Comparison of ENCODE assay signal across 1 cellular context in genomic region chr12:111777345-111778045, GRCh38.
A peak's percentile ranks its signal among the peaks of the same experiment; 100 is the strongest.
TF ChIP-seq lines count a peak whose summit lies in the region.

No MANE protein-coding gene starts in this region.

TF ChIP-seq in HepG2, 621 proteins besides CTCF, POLR2A, EP300 and RAD21 (continued from another document and continues in another):
- TF ChIP-seq DMTF1 (CRISPR knock-in tag; IDR thresholded peaks at IDR 0.05) (no peak), DDIT3 (CRISPR knock-in tag; IDR thresholded peaks at IDR 0.05) (no peak), ZNF382 (CRISPR knock-in tag; IDR thresholded peaks at IDR 0.05; ENCODE audit: borderline replicate concordance) (no peak), CREB3 (CRISPR knock-in tag; IDR thresholded peaks at IDR 0.05) (no peak), ARNT (IDR thresholded peaks at IDR 0.05) (no peak), NR2F2 (IDR thresholded peaks at IDR 0.05; ENCODE audit: borderline replicate concordance, low read depth) (no peak), KAT2B (IDR thresholded peaks at IDR 0.05; ENCODE audit: borderline replicate concordance, low read depth, low read length) (no peak), MXD3 (CRISPR knock-in tag; IDR thresholded peaks at IDR 0.05) (no peak), RARA (CRISPR knock-in tag; IDR thresholded peaks at IDR 0.05) (peak; percentile 98), ZNF543 (CRISPR knock-in tag; IDR thresholded peaks at IDR 0.05) (0 out of 2 replicates have a peak, but pooled peaks have one; percentile 44), ZNF383 (CRISPR knock-in tag; IDR thresholded peaks at IDR 0.05; ENCODE audit: borderline replicate concordance) (no peak), ZNF329 (CRISPR knock-in tag; IDR thresholded peaks at IDR 0.05; ENCODE audit: low read depth) (no peak), TAF1 (CRISPR knock-in tag; IDR thresholded peaks at IDR 0.05) (no peak), WIZ (CRISPR knock-in tag; IDR thresholded peaks at IDR 0.05) (no peak), ZNF572 (CRISPR knock-in tag; IDR thresholded peaks at IDR 0.05) (peak; percentile 54; the same call in 1 of the 2 replicates), HIVEP1 (CRISPR knock-in tag; IDR thresholded peaks at IDR 0.05) (peak; percentile 85; the same call in 1 of the 2 replicates), ZNF513 (CRISPR knock-in tag; conservative IDR thresholded peaks at IDR 0.05) (no peak), ZFP36L1 (CRISPR knock-in tag; IDR thresholded peaks at IDR 0.05) (no peak), SMARCC2 (IDR thresholded peaks at IDR 0.05) (no peak), ZNF549 (CRISPR knock-in tag; IDR thresholded peaks at IDR 0.05) (no peak), ZNF501 (CRISPR knock-in tag; IDR thresholded peaks at IDR 0.05) (no peak), JUN (CRISPR knock-in tag; IDR thresholded peaks at IDR 0.05) (no peak), ZNF674 (CRISPR knock-in tag; IDR thresholded peaks at IDR 0.05; ENCODE audit: low read depth) (no peak), HNRNPL (IDR thresholded peaks at IDR 0.05; ENCODE audit: low read depth, low read length) (no peak), RFX5 (IDR thresholded peaks at IDR 0.05; ENCODE audit: low read depth, low read length) (no peak), ARHGAP35 (CRISPR knock-in tag; IDR thresholded peaks at IDR 0.05; ENCODE audit: borderline replicate concordance) (no peak), CHD4 (IDR thresholded peaks at IDR 0.05; ENCODE audit: borderline replicate concordance, low read length) (no peak), ZSCAN22 (CRISPR knock-in tag; IDR thresholded peaks at IDR 0.05) (no peak), ZNF841 (CRISPR knock-in tag; IDR thresholded peaks at IDR 0.05; ENCODE audit: borderline replicate concordance) (no peak), ZNF34 (CRISPR knock-in tag; IDR thresholded peaks at IDR 0.05; ENCODE audit: borderline replicate concordance) (no peak), GZF1 (CRISPR knock-in tag; IDR thresholded peaks at IDR 0.05) (0 out of 2 replicates have a peak, but pooled peaks have one; percentile 80), RXRA (CRISPR knock-in tag; IDR thresholded peaks at IDR 0.05) (peak; percentile 93), ZNF205 (CRISPR knock-in tag; IDR thresholded peaks at IDR 0.05) (no peak), ZNF720 (CRISPR knock-in tag; IDR thresholded peaks at IDR 0.05) (no peak), KDM3A (CRISPR knock-in tag; IDR thresholded peaks at IDR 0.05; ENCODE audit: low read depth) (no peak), JDP2 (CRISPR knock-in tag; IDR thresholded peaks at IDR 0.05; ENCODE audit: borderline replicate concordance) (no peak), SRF (IDR thresholded peaks at IDR 0.05; ENCODE audit: low read depth, low read length) (no peak), TEAD3 (CRISPR knock-in tag; optimal IDR thresholded peaks at IDR 0.05; ENCODE audit: borderline replicate concordance) (no peak), ZFP37 (CRISPR knock-in tag; IDR thresholded peaks at IDR 0.05; ENCODE audit: borderline replicate concordance) (no peak), IRF2 (CRISPR knock-in tag; IDR thresholded peaks at IDR 0.05) (0 out of 2 replicates have a peak, but pooled peaks have one; percentile 65), GABPA (IDR thresholded peaks at IDR 0.05; ENCODE audit: low read depth, low read length) (no peak), GABPA (CRISPR knock-in tag; IDR thresholded peaks at IDR 0.05; ENCODE audit: low read depth) (peak; percentile 49; the same call in 1 of the 2 replicates), ZNF432 (CRISPR knock-in tag; IDR thresholded peaks at IDR 0.05; ENCODE audit: borderline replicate concordance) (no peak), ZFYVE20 (CRISPR knock-in tag; IDR thresholded peaks at IDR 0.05; ENCODE audit: borderline replicate concordance, low read depth) (no peak), PRMT3 (CRISPR knock-in tag; IDR thresholded peaks at IDR 0.05; ENCODE audit: borderline replicate concordance, low read depth) (no peak), ZNF362 (CRISPR knock-in tag; IDR thresholded peaks at IDR 0.05; ENCODE audit: borderline replicate concordance) (no peak), NFE2L1 (CRISPR knock-in tag; IDR thresholded peaks at IDR 0.05; ENCODE audit: borderline replicate concordance) (no peak), BCL3 (CRISPR knock-in tag; IDR thresholded peaks at IDR 0.05) (no peak), THAP9 (CRISPR knock-in tag; IDR thresholded peaks at IDR 0.05; ENCODE audit: borderline replicate concordance) (no peak), ZUFSP (CRISPR knock-in tag; IDR thresholded peaks at IDR 0.05; ENCODE audit: borderline replicate concordance) (no peak), ZNF749 (CRISPR knock-in tag; IDR thresholded peaks at IDR 0.05; ENCODE audit: borderline replicate concordance) (no peak), PHB2 (IDR thresholded peaks at IDR 0.05; ENCODE audit: partially characterized antibody) (no peak), NCOA1 (CRISPR knock-in tag; IDR thresholded peaks at IDR 0.05) (no peak), NFYB (CRISPR knock-in tag; IDR thresholded peaks at IDR 0.05) (no peak), ZBTB26 (CRISPR knock-in tag; IDR thresholded peaks at IDR 0.05; ENCODE audit: borderline replicate concordance) (no peak; the same call in none of the 2 replicates), ZBTB34 (CRISPR knock-in tag; IDR thresholded peaks at IDR 0.05) (peak; percentile 71; the same call in 1 of the 2 replicates), NAIF1 (CRISPR knock-in tag; IDR thresholded peaks at IDR 0.05; ENCODE audit: borderline replicate concordance) (no peak)
